In genomic region chr16:51153275-51153991, GRCh38 we compare ENCODE assay signal across 8 cellular contexts. TPM values are rescaled to one million over a fixed set of nuclear protein-coding genes. Genes with fewer than 3 reads are reported as not detected.
A peak's percentile ranks its signal among the peaks of the same experiment; 100 is the strongest.
DNase-seq lines count a peak whose midpoint lies in the region; ATAC-seq and TF ChIP-seq lines count a peak whose summit lies in the region.
"Had no signal": no experiment of that assay in that cellular context is flagged by ENCODE, and none has a peak within 500 bp of the region (broad histone marks: within the 10 kb centered on the region; RNA-seq: fewer than 3 reads in every experiment).

No MANE protein-coding gene starts in this region.

- POLR2A ChIA-PET in WTC11 (lab: Charles Lee), result interaction anchor here (0.6 to 2.0 kb wide), 10 partner anchors 10 to 851 kb away, joined by 3 to 12 read pairs (median 6); no protein-coding TSS in a partner anchor

- peak overlapping the region; percentile 91 for H3K4me3 Mint-ChIP-seq in WTC11
- H3K4me3 Mint-ChIP-seq: central memory CD8-positive, alpha-beta T cell had no signal

- peak overlapping the region; percentile 96 for H3K27ac Mint-ChIP-seq in WTC11

- H3K4me3 ChIP-seq in HAP-1 (peak overlapping the region; percentile 88), iPS-11a (ENCODE audit: low read depth, low read length) (peak overlapping the region; percentile 69)

- peaks cover 32% of the 10 kb centered on the region for H3K27me3 Mint-ChIP-seq in WTC11 (ENCODE audit: low read depth)

- DNase-seq in HAP-1 (ENCODE audit: low spot score in 2 of 2), result no peak
- DNase-seq in WTC11 (ENCODE audit: low spot score), result peak; percentile 44
- peak; percentile 81 for DNase-seq in retina
- no peak for DNase-seq in NCI-H1436 (lab: John Stamatoyannopoulos, UW)
- DNase-seq in NCI-H2227 treated with DMSO at 0.1 percent for 48 hours (lab: John Stamatoyannopoulos, UW), result no peak
- DNase-seq in NCI-H1048 (lab: John Stamatoyannopoulos, UW), result no peak

- in situ Hi-C loops in HAP-1 (cut with MboI; ENCODE audit: low sequenced_read_pairs), result loop anchor here (25.0 kb wide), 1 partner anchor 609 kb away; no protein-coding TSS in a partner anchor

- H3K36me3 ChIP-seq in HAP-1 (replicated peaks), result 0 out of 2 replicates have a peak, but pooled peaks cover 5% of the 10 kb centered on the region

- peaks cover 21% of the 10 kb centered on the region for H3K4me1 ChIP-seq in HAP-1

- no peaks in the 10 kb centered on the region for H3K9me3 ChIP-seq in HAP-1

- H3K9me3 Mint-ChIP-seq in WTC11, result no peaks in the 10 kb centered on the region

- no peak for TF ChIP-seq CTCF in WTC11 (IDR thresholded peaks at IDR 0.05)

- ATAC-seq in WTC11, result no peak

- H3K4me1 Mint-ChIP-seq in WTC11, result peaks cover 47% of the 10 kb centered on the region

- CTCF ChIA-PET in WTC11 (lab: Charles Lee), result interaction anchor here (0.6 to 3.4 kb wide), 7 partner anchors 19 to 851 kb away, joined by 3 to 9 read pairs (median 4); no protein-coding TSS in a partner anchor

- H3K27me3 ChIP-seq in HAP-1 (ENCODE audit: low read depth), result no peaks in the 10 kb centered on the region

- H3K36me3 Mint-ChIP-seq in WTC11, result peaks cover 2% of the 10 kb centered on the region; the same call in 1 of the 2 replicates

TF ChIP-seq in WTC11, 78 proteins besides CTCF, POLR2A, EP300 and RAD21:
- no peak for TF ChIP-seq HMGXB4 (CRISPR knock-in tag; IDR thresholded peaks at IDR 0.05)
- TF ChIP-seq NFE2L1 (CRISPR knock-in tag; IDR thresholded peaks at IDR 0.05), result peak; percentile 43; the same call in 1 of the 2 replicates
- 0 out of 2 replicates have a peak, but pooled peaks have one; percentile 27 for TF ChIP-seq PRDM15 (CRISPR knock-in tag; IDR thresholded peaks at IDR 0.05)
- no peak for TF ChIP-seq NR1H2 (CRISPR knock-in tag; IDR thresholded peaks at IDR 0.05)
- 0 out of 2 replicates have a peak, but pooled peaks have one; percentile 38 for TF ChIP-seq MYBL2 (CRISPR knock-in tag; IDR thresholded peaks at IDR 0.05)
- TF ChIP-seq FOXP4 (CRISPR knock-in tag; IDR thresholded peaks at IDR 0.05), result peak; percentile 27; the same call in 1 of the 2 replicates
- TF ChIP-seq ZNF512 (CRISPR knock-in tag; IDR thresholded peaks at IDR 0.05; ENCODE audit: borderline replicate concordance), result peak; percentile 51; the same call in 1 of the 2 replicates
- TF ChIP-seq TEAD4 (CRISPR knock-in tag; IDR thresholded peaks at IDR 0.05), result no peak
- no peak for TF ChIP-seq ZNF138 (CRISPR knock-in tag; conservative IDR thresholded peaks at IDR 0.05)
- TF ChIP-seq MAX (CRISPR knock-in tag; IDR thresholded peaks at IDR 0.05), result peak; percentile 22; the same call in 1 of the 2 replicates
- TF ChIP-seq ZBTB43 (CRISPR knock-in tag; IDR thresholded peaks at IDR 0.05), result peak; percentile 90
- no peak; the same call in 1 of the 2 replicates for TF ChIP-seq SP1 (CRISPR knock-in tag; conservative IDR thresholded peaks at IDR 0.05)

RNA-seq across cellular contexts. Expression of gene SALL1, which starts 2.4 kb away (rescaled TPM):
- 63.9 to 67.0 TPM (median 65.0 TPM) in 3 replicates for total RNA-seq in WTC11 (2021)

Comparison
In these comparisons a context has a peak if more than half of its experiments do, and no peak if none do; other contexts are left out.
1. DNase-seq: peak in WTC11 (single experiment) and retina (single experiment); none in HAP-1 (0 of 2), NCI-H1436 (single experiment), NCI-H2227 treated with DMSO at 0.1 percent for 48 hours (single experiment) and NCI-H1048 (single experiment).